23 cellular contexts compared by ENCODE assay signal in the genomic region with DNA sequence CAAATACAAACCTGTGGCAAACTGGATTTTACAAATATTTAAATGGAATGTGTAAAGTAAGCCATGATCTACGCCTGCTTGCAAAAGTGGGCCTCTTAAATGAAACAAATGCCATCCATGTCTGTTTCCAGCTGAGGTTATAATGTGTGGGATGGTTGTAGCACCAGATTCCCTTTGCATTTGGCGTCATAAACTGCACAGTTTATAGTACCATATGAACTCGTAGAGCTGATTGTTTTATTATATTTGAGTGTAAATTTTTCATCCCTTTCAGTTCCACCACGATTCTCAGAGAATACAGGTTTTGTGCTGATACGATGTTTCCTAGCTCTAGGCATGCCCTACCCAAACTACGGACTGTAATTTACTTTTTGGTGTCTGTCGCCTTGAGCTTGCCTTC.
"Had no signal": no experiment of that assay in that cellular context is flagged by ENCODE, and none has a peak within 500 bp of the region (broad histone marks: within the 10 kb centered on the region; RNA-seq: fewer than 3 reads in every experiment).

No MANE protein-coding gene starts in this region.

- H3K36me3 ChIP-seq: left ventricle myocardium inferior, pancreas, prostate gland, spleen, suprapubic skin, thoracic aorta, tibial nerve, uterus had no signal

- H3K9me3 ChIP-seq: left ventricle myocardium inferior, pancreas, prostate gland, spleen, suprapubic skin, thoracic aorta, tibial nerve, uterus had no signal

- DNase-seq: hypothalamus; immature natural killer cell; kidney; left ventricle myocardium inferior; midbrain; naive thymus-derived CD8-positive, alpha-beta T cell; nucleus accumbens; pancreas; posterior cingulate gyrus; retina; right cardiac atrium; spleen; stimulated activated CD4-positive, alpha-beta T cell treated with anti-CD3 and anti-CD28 coated beads, Interleukin-4, amount 100 ng/mL, for 24 hours; stimulated activated naive CD4-positive, alpha-beta T cell; uterus had no signal

- ATAC-seq: naive thymus-derived CD8-positive, alpha-beta T cell; pancreas; right cardiac atrium; sciatic nerve; stimulated activated effector memory CD8-positive, alpha-beta T cell treated with anti-CD3 and anti-CD28 coated beads, Interleukin-12 subunit alpha, Interleukin-12 subunit beta, amount 100 ng/mL, for 72 hours had no signal

- H3K4me3 ChIP-seq: left ventricle myocardium inferior, lung, pancreas, prostate gland, skin epidermis, spleen, suprapubic skin, thoracic aorta, tibial nerve, uterus had no signal

- H3K4me1 ChIP-seq: left ventricle myocardium inferior, pancreas, prostate gland, spleen, tibial nerve, uterus had no signal

- H3K27ac ChIP-seq: left ventricle myocardium inferior, pancreas, prostate gland, skin epidermis, spleen, suprapubic skin, thoracic aorta, tibial nerve, uterus had no signal

- H3K27me3 ChIP-seq: pancreas, spleen, suprapubic skin, tibial nerve, uterus had no signal
